In the genomic region with DNA sequence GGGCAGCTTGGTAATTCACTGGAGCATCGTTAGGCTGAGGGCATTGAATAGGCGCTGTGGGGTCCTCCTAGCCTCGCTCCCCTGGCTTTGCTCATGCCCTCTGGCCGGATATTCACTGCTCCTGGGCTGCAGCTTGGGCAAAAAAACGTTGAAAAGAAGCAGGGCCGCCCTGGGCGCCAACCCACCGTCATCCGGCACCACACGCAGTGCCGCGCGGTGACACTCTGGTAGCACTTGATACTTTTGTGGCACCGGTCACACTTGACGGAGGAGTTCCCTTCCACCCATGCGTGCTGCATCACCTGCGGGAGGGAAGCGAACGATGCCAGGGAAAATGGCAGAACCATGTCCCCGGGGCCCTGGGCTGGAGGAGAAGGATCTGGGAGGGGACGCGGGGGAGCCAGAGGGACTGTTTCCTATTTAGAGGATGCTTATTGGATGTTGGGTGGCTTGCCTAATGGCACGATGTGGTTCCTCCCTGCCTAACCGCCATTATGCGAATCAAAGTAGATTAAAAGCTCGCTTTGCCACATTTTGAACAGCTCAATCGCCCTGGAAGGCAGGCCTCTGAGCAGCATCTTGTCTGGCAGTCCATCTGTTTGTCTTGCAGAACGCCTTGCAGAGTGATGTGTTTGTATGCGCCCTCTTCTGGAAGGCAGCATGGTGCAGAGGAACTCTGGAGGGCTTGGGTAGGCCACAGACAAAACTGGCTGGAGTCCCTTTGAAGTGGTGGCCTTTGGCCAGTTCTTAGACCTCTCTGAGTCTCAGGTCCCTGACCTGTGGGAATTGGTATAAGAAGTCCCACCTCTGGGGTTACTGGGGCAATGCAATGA, we compare ENCODE assay signal across 12 cellular contexts.
A peak's percentile ranks its signal among the peaks of the same experiment; 100 is the strongest.
DNase-seq lines count a peak whose midpoint lies in the region; ATAC-seq and TF ChIP-seq lines count a peak whose summit lies in the region.
"Had no signal": no experiment of that assay in that cellular context is flagged by ENCODE, and none has a peak within 500 bp of the region (broad histone marks: within the 10 kb centered on the region; RNA-seq: fewer than 3 reads in every experiment).

No MANE protein-coding gene starts in this region.

- peak; percentile 2 for DNase-seq in COLO668 (lab: John Stamatoyannopoulos, UW; ENCODE audit: unreplicated experiment)
- DNase-seq in WTC11 (ENCODE audit: low spot score), result peak; percentile 42
- DNase-seq in islet precursor cell, result peak; percentile 80
- DNase-seq in activated CD4-positive, alpha-beta memory T cell treated with anti-CD3 and anti-CD28 coated beads for 36 hours, result no peak
- no peak for DNase-seq in dorsolateral prefrontal cortex
- no peak for DNase-seq in NOMO-1 (lab: John Stamatoyannopoulos, UW; ENCODE audit: unreplicated experiment in 2 of 2)
- DNase-seq: activated CD4-positive, alpha-beta T cell treated with anti-CD3 and anti-CD28 coated beads, Interleukin-2, amount 10 ng/mL, durations not matched to agents 7 days and 5 days; naive thymus-derived CD8-positive, alpha-beta T cell; stimulated activated CD4-positive, alpha-beta T cell treated with anti-CD3 and anti-CD28 coated beads, Interleukin-1b, Interleukin-23, amount 100 ng/mL, for 48 hours had no signal

- CTCF ChIA-PET in HEK293 (lab: Yijun Ruan, JAX), result interaction anchor here (0.6 to 2.2 kb wide), 4 partner anchors 10 to 553 kb away, joined by 4 to 7 read pairs (median 6); no protein-coding TSS in a partner anchor
- CTCF ChIA-PET in WTC11 (lab: Charles Lee), result interaction anchor here (1.0 to 2.8 kb wide), 10 partner anchors 7 to 325 kb away, joined by 3 to 17 read pairs (median 8); no protein-coding TSS in a partner anchor
- CTCF ChIA-PET in activated CD4-positive, alpha-beta memory T cell treated with anti-CD3 and anti-CD28 coated beads for 36 hours (lab: Charles Lee), result interaction anchor here (0.5 to 1.0 kb wide), 4 partner anchors 12 to 496 kb away, joined by 3 to 4 read pairs (median 3); no protein-coding TSS in a partner anchor

- H3K4me3 Mint-ChIP-seq in WTC11, result no peak overlapping the region
- H3K4me3 Mint-ChIP-seq in activated CD4-positive, alpha-beta memory T cell treated with anti-CD3 and anti-CD28 coated beads for 36 hours, result no peak overlapping the region
- H3K4me3 Mint-ChIP-seq: activated CD4-positive, alpha-beta T cell treated with anti-CD3 and anti-CD28 coated beads, Interleukin-2, amount 10 ng/mL, durations not matched to agents 7 days and 5 days; naive thymus-derived CD8-positive, alpha-beta T cell had no signal

- no peaks in the 10 kb centered on the region for H3K36me3 ChIP-seq in HEK293 (ENCODE audit: control insufficient read depth in 2 of 2, insufficient read depth in 1 of 2, low read length in 2 of 2)

- no peaks in the 10 kb centered on the region for H3K9me3 Mint-ChIP-seq in WTC11
- H3K9me3 Mint-ChIP-seq in activated CD4-positive, alpha-beta memory T cell treated with anti-CD3 and anti-CD28 coated beads for 36 hours, result no peaks in the 10 kb centered on the region
- H3K9me3 Mint-ChIP-seq: activated CD4-positive, alpha-beta T cell treated with anti-CD3 and anti-CD28 coated beads, Interleukin-2, amount 10 ng/mL, durations not matched to agents 7 days and 5 days; naive thymus-derived CD8-positive, alpha-beta T cell had no signal

- H3K36me3 Mint-ChIP-seq in WTC11, result no peaks in the 10 kb centered on the region
- no peaks in the 10 kb centered on the region for H3K36me3 Mint-ChIP-seq in activated CD4-positive, alpha-beta memory T cell treated with anti-CD3 and anti-CD28 coated beads for 36 hours
- H3K36me3 Mint-ChIP-seq: naive thymus-derived CD8-positive, alpha-beta T cell had no signal

- H3K4me1 Mint-ChIP-seq in WTC11, result 0 out of 2 replicates have a peak, but pooled peaks cover 3% of the 10 kb centered on the region
- no peaks in the 10 kb centered on the region for H3K4me1 Mint-ChIP-seq in activated CD4-positive, alpha-beta memory T cell treated with anti-CD3 and anti-CD28 coated beads for 36 hours (ENCODE audit: low read depth)
- H3K4me1 Mint-ChIP-seq: activated CD4-positive, alpha-beta T cell treated with anti-CD3 and anti-CD28 coated beads, Interleukin-2, amount 10 ng/mL, durations not matched to agents 7 days and 5 days; naive thymus-derived CD8-positive, alpha-beta T cell had no signal

- H3K27me3 Mint-ChIP-seq in WTC11 (ENCODE audit: low read depth), result no peaks in the 10 kb centered on the region
- H3K27me3 Mint-ChIP-seq in activated CD4-positive, alpha-beta memory T cell treated with anti-CD3 and anti-CD28 coated beads for 36 hours, result no peaks in the 10 kb centered on the region

- H3K9me3 ChIP-seq in HEK293 (ENCODE audit: control insufficient read depth, insufficient read depth, low read depth, low read length), result no peaks in the 10 kb centered on the region
- H3K9me3 ChIP-seq: adrenal gland had no signal

- no peak overlapping the region for H3K27ac Mint-ChIP-seq in WTC11
- no peak overlapping the region for H3K27ac Mint-ChIP-seq in activated CD4-positive, alpha-beta memory T cell treated with anti-CD3 and anti-CD28 coated beads for 36 hours
- H3K27ac Mint-ChIP-seq: activated CD4-positive, alpha-beta T cell treated with anti-CD3 and anti-CD28 coated beads, Interleukin-2, amount 10 ng/mL, durations not matched to agents 7 days and 5 days; naive thymus-derived CD8-positive, alpha-beta T cell had no signal

- no peaks in the 10 kb centered on the region for H3K27me3 ChIP-seq in dorsolateral prefrontal cortex
- H3K27me3 ChIP-seq: adrenal gland had no signal

- intact Hi-C loops in activated CD4-positive, alpha-beta memory T cell treated with anti-CD3 and anti-CD28 coated beads for 36 hours (cut with micrococcal nuclease), result no loop called here
- intact Hi-C loops in dorsolateral prefrontal cortex (cut with DNase I), result no loop called here

- TF ChIP-seq CTCF in HEK293 (tag by site-specific recombination; IDR thresholded peaks at IDR 0.05) (0 out of 2 replicates have a peak, but pooled peaks have one; percentile 9), WTC11 (IDR thresholded peaks at IDR 0.05) (no peak; the same call in 1 of the 2 replicates), dorsolateral prefrontal cortex (IDR thresholded peaks at IDR 0.05 in 54 of 56, conservative IDR thresholded peaks at IDR 0.05 in 2 of 56; ENCODE audit: low read depth in 1 of 56, partially characterized antibody in 56 of 56) (peak in 2 of 56 donors; percentile 10 to 11)

- no peak overlapping the region for H3K4me3 ChIP-seq in HEK293 (ENCODE audit: low read depth, low read length)
- no peak overlapping the region for H3K4me3 ChIP-seq in dorsolateral prefrontal cortex
- H3K4me3 ChIP-seq: adrenal gland had no signal

- H3K27ac ChIP-seq in HEK293 (ENCODE audit: extremely low read depth, low read depth, low read length) (no peak overlapping the region), dorsolateral prefrontal cortex (no peak overlapping the region)
- H3K27ac ChIP-seq: adrenal gland had no signal

- ATAC-seq in WTC11 (peak; percentile 88), HG02970 (IDR thresholded peaks at IDR 0.05; ENCODE audit: low FRiP score, unreplicated experiment) (no peak)
- ATAC-seq: naive thymus-derived CD8-positive, alpha-beta T cell had no signal

- POLR2A ChIA-PET in HEK293 (lab: Yijun Ruan, JAX) (no interaction called here), WTC11 (lab: Charles Lee) (no interaction called here)
- POLR2A ChIA-PET in activated CD4-positive, alpha-beta memory T cell treated with anti-CD3 and anti-CD28 coated beads for 36 hours (lab: Charles Lee), result no interaction called here

- no peaks in the 10 kb centered on the region for H3K4me1 ChIP-seq in HEK293 (ENCODE audit: control insufficient read depth, insufficient read depth, low read length)
- H3K4me1 ChIP-seq: adrenal gland had no signal

TF ChIP-seq in HEK293, 187 proteins besides CTCF, POLR2A, EP300 and RAD21 (continues in another document):
- TF ChIP-seq ZNF621 (tag by site-specific recombination; IDR thresholded peaks at IDR 0.05) (no peak), ZNF768 (tag by site-specific recombination; IDR thresholded peaks at IDR 0.05) (no peak)

TF ChIP-seq in WTC11, 78 proteins besides CTCF, POLR2A, EP300 and RAD21:
- TF ChIP-seq, protein P1, sequence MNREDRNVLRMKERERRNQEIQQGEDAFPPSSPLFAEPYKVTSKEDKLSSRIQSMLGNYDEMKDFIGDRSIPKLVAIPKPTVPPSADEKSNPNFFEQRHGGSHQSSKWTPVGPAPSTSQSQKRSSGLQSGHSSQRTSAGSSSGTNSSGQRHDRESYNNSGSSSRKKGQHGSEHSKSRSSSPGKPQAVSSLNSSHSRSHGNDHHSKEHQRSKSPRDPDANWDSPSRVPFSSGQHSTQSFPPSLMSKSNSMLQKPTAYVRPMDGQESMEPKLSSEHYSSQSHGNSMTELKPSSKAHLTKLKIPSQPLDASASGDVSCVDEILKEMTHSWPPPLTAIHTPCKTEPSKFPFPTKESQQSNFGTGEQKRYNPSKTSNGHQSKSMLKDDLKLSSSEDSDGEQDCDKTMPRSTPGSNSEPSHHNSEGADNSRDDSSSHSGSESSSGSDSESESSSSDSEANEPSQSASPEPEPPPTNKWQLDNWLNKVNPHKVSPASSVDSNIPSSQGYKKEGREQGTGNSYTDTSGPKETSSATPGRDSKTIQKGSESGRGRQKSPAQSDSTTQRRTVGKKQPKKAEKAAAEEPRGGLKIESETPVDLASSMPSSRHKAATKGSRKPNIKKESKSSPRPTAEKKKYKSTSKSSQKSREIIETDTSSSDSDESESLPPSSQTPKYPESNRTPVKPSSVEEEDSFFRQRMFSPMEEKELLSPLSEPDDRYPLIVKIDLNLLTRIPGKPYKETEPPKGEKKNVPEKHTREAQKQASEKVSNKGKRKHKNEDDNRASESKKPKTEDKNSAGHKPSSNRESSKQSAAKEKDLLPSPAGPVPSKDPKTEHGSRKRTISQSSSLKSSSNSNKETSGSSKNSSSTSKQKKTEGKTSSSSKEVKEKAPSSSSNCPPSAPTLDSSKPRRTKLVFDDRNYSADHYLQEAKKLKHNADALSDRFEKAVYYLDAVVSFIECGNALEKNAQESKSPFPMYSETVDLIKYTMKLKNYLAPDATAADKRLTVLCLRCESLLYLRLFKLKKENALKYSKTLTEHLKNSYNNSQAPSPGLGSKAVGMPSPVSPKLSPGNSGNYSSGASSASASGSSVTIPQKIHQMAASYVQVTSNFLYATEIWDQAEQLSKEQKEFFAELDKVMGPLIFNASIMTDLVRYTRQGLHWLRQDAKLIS (CRISPR knock-in tag; IDR thresholded peaks at IDR 0.05; ENCODE audit: borderline replicate concordance), result no peak
- no peak for TF ChIP-seq NR3C1 (CRISPR knock-in tag; conservative IDR thresholded peaks at IDR 0.05; ENCODE audit: low read depth)
- TF ChIP-seq, protein P2, sequence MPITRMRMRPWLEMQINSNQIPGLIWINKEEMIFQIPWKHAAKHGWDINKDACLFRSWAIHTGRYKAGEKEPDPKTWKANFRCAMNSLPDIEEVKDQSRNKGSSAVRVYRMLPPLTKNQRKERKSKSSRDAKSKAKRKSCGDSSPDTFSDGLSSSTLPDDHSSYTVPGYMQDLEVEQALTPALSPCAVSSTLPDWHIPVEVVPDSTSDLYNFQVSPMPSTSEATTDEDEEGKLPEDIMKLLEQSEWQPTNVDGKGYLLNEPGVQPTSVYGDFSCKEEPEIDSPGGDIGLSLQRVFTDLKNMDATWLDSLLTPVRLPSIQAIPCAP (CRISPR knock-in tag; IDR thresholded peaks at IDR 0.05), result no peak
- TF ChIP-seq ZNF232 (CRISPR knock-in tag; IDR thresholded peaks at IDR 0.05), result no peak

Comparison
In these comparisons a context has a peak if more than half of its experiments do, and no peak if none do; other contexts are left out.
1. DNase-seq: peak in COLO668 (single experiment), WTC11 (single experiment) and islet precursor cell (single experiment); none in activated CD4-positive, alpha-beta memory T cell treated with anti-CD3 and anti-CD28 coated beads for 36 hours (single experiment), dorsolateral prefrontal cortex (0 of 10) and NOMO-1 (0 of 2).